Comparison of ENCODE assay signal across 19 cellular contexts in the genomic region with DNA sequence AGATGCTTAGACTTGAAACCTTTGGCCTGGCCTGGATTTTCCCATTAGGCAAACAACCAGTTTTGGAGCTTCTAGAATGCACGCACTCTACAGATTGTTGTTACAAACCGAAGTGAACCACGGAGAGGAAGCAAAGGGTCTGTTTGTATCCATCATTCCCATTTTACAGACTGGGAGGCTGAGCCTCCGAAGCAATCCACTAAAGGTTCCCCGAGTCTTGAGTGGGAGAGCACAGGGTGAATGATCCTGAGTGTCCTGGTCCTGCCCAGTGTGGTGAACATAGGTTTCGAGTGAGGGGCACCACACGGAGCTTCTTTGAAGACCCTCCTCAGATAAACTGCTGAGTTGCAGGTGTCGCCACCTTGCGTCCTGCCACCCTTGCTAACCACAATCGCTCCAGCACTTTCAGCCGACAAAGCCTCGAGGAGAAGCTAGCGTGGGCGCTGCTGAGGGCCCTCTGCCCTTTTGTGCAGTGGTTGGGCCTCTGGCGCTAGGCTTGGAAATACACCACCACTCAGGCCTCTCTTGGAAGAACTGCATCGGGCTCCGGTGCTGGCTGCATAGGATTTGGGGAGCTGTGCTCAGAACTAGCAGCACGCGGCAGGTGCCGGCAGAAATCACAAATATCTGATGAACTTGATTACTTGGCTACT. TPM values are rescaled to one million over a fixed set of nuclear protein-coding genes. Genes with fewer than 3 reads are reported as not detected.
DNase-seq lines count a peak whose midpoint lies in the region; ATAC-seq and TF ChIP-seq lines count a peak whose summit lies in the region.
"Had no signal": no experiment of that assay in that cellular context is flagged by ENCODE, and none has a peak within 500 bp of the region (broad histone marks: within the 10 kb centered on the region; RNA-seq: fewer than 3 reads in every experiment).

No MANE protein-coding gene starts in this region.

- H3K27me3 Mint-ChIP-seq in CD4-positive, alpha-beta T cell, result peaks cover 97% of the 10 kb centered on the region
- H3K27me3 Mint-ChIP-seq in chondrocyte (ENCODE audit: low read depth), result peaks cover 88% of the 10 kb centered on the region

- H3K4ac ChIP-seq in neuronal stem cell (ENCODE audit: low read length), result no peak overlapping the region

- H2BK120ac ChIP-seq in neuronal stem cell (ENCODE audit: low read depth, low read length), result no peak overlapping the region

- H2BK15ac ChIP-seq in neuronal stem cell (ENCODE audit: low read length), result no peak overlapping the region

- ATAC-seq in CD4-positive, alpha-beta T cell (ENCODE audit: poor library complexity), result no peak
- ATAC-seq in HG02642 (IDR thresholded peaks at IDR 0.05; ENCODE audit: poor library complexity, unreplicated experiment) (no peak), left cardiac atrium (no peak)
- ATAC-seq: left lung had no signal

- no peak overlapping the region for H3K27ac ChIP-seq in CD4-positive, alpha-beta T cell (ENCODE audit: low read depth, low read length)
- H3K27ac ChIP-seq in neural cell (ENCODE audit: low read length), result no peak overlapping the region
- H3K27ac ChIP-seq in neuronal stem cell (replicated peaks; ENCODE audit: low read length), result no peak overlapping the region
- H3K27ac ChIP-seq: BLaER1, left lung, VCaP had no signal

- in situ Hi-C loops in GM13977 (cut with MboI; ENCODE audit: low pct_unique_long_range_greater_than_20kb, low sequenced_read_pairs, unreplicated experiment), result loop anchor here (5.0 to 25.0 kb wide), 2 partner anchors 768 to 852 kb away; partner anchors contain the start of gene POU3F2

- H3K23ac ChIP-seq in neuronal stem cell (ENCODE audit: low read depth, low read length, poor library complexity), result no peak overlapping the region

- no peak overlapping the region for H4K91ac ChIP-seq in neuronal stem cell (ENCODE audit: low read depth, low read length, poor library complexity)

- POLR2A ChIA-PET in CD4-positive, alpha-beta T cell (lab: Charles Lee), result interaction anchor here (0.5 to 1.0 kb wide), 3 partner anchors 11 to 89 kb away, joined by 3 read pairs; no protein-coding TSS in a partner anchor

- no peak overlapping the region for H4K8ac ChIP-seq in neuronal stem cell (ENCODE audit: low read depth, low read length)

- TF ChIP-seq CTCF in CD4-positive, alpha-beta T cell (IDR thresholded peaks at IDR 0.05), result no peak
- TF ChIP-seq CTCF in GM13977 (IDR thresholded peaks at IDR 0.05; ENCODE audit: extremely low read depth, insufficient read depth, missing control alignments) (peak; percentile 30), chondrocyte (IDR thresholded peaks at IDR 0.05) (peak; percentile 32), neural cell (IDR thresholded peaks at IDR 0.05; ENCODE audit: poor library complexity, severe bottlenecking) (no peak)

- peaks cover 5% of the 10 kb centered on the region for H3K9me3 Mint-ChIP-seq in CD4-positive, alpha-beta T cell
- no peaks in the 10 kb centered on the region for H3K9me3 Mint-ChIP-seq in chondrocyte (ENCODE audit: low read depth)

- intact Hi-C loops in CD4-positive, alpha-beta T cell (cut with DNase I, micrococcal nuclease), result no loop called here
- intact Hi-C loops in left cardiac atrium (cut with DNase I), result no loop called here

- no peak overlapping the region for H3K14ac ChIP-seq in neuronal stem cell (ENCODE audit: low read length)

- H3K4me2 ChIP-seq in neural cell (ENCODE audit: low read length) (no peak overlapping the region), neuronal stem cell (ENCODE audit: insufficient read depth, low read length, poor library complexity, severe bottlenecking) (no peak overlapping the region)
- H3K4me2 ChIP-seq: BLaER1 had no signal

- no peaks in the 10 kb centered on the region for H3K79me2 ChIP-seq in neural cell (replicated peaks; ENCODE audit: insufficient read depth, low read length)

- TF ChIP-seq EP300 in neural cell (conservative IDR thresholded peaks at IDR 0.05; ENCODE audit: poor library complexity, severe bottlenecking), result no peak

- no peak overlapping the region for H2AK5ac ChIP-seq in neuronal stem cell (ENCODE audit: low read depth, low read length)

- H3K4me1 ChIP-seq in neuronal stem cell (ENCODE audit: control insufficient read depth in 2 of 2, insufficient read depth in 1 of 2, low read depth in 1 of 2, low read length in 2 of 2), result peaks cover 0 to 2% of the 10 kb centered on the region in 2 donors

- peaks cover 10% of the 10 kb centered on the region for H3K9me3 ChIP-seq in CD4-positive, alpha-beta T cell (ENCODE audit: control insufficient read depth, low read length)
- H3K9me3 ChIP-seq in neural cell (ENCODE audit: low read length) (no peaks in the 10 kb centered on the region), neuronal stem cell (replicated peaks in 1 of 2; ENCODE audit: control insufficient read depth in 2 of 2, insufficient read depth in 1 of 2, low read depth in 1 of 2, low read length in 2 of 2) (peaks cover 0 to 2% of the 10 kb centered on the region in 2 donors)
- H3K9me3 ChIP-seq: HAP-1, left lung had no signal

- no peak overlapping the region for H3K27ac Mint-ChIP-seq in CD4-positive, alpha-beta T cell
- H3K27ac Mint-ChIP-seq in chondrocyte (ENCODE audit: unreplicated experiment), result no peak overlapping the region

- no peak for TF ChIP-seq RAD21 in neural cell (conservative IDR thresholded peaks at IDR 0.05)

- H3K9ac ChIP-seq in neural cell (ENCODE audit: low read length) (no peak overlapping the region), neuronal stem cell (ENCODE audit: low read depth, low read length, poor library complexity) (no peak overlapping the region)
- H3K9ac ChIP-seq: BLaER1 had no signal

- peaks cover 100% of the 10 kb centered on the region for H3K27me3 ChIP-seq in CD4-positive, alpha-beta T cell (ENCODE audit: control insufficient read depth, insufficient read depth, low read length)
- H3K27me3 ChIP-seq in neural cell (ENCODE audit: insufficient read depth, low read depth, low read length), result peaks cover 100% of the 10 kb centered on the region
- peaks cover 66 to 100% (median 96%) of the 10 kb centered on the region in 3 experiments for H3K27me3 ChIP-seq in neuronal stem cell (ENCODE audit: control insufficient read depth in 3 of 3, insufficient read depth in 3 of 3, low read depth in 1 of 3, low read length in 3 of 3)

- no peaks in the 10 kb centered on the region for H3K9me2 ChIP-seq in neural cell (ENCODE audit: insufficient read depth, low read length)

- H2BK12ac ChIP-seq in neuronal stem cell (ENCODE audit: low read length), result no peak overlapping the region

- no peaks in the 10 kb centered on the region for H4K20me1 ChIP-seq in neural cell (ENCODE audit: insufficient read depth)

- H3K79me1 ChIP-seq in neuronal stem cell (ENCODE audit: low read depth, low read length), result no peaks in the 10 kb centered on the region

- CTCF ChIA-PET in CD4-positive, alpha-beta T cell (lab: Charles Lee), result interaction anchor here (1.8 kb wide), 1 partner anchor 17 kb away, joined by 7 read pairs; no protein-coding TSS in a partner anchor

- H2AFZ ChIP-seq in neural cell (ENCODE audit: low read depth, low read length) (no peak overlapping the region), neuronal stem cell (ENCODE audit: low read length) (no peak overlapping the region)

- peaks cover 55% of the 10 kb centered on the region for H3K4me1 Mint-ChIP-seq in CD4-positive, alpha-beta T cell (ENCODE audit: low read depth)
- H3K4me1 Mint-ChIP-seq in chondrocyte (ENCODE audit: low read depth), result peaks cover 18% of the 10 kb centered on the region

- no peak for DNase-seq in CD4-positive, alpha-beta T cell
- no peak for DNase-seq in GM13977 (ENCODE audit: low spot score)
- DNase-seq in chondrocyte (ENCODE audit: low spot score), result no peak
- no peak for DNase-seq in neuronal stem cell (ENCODE audit: low spot score)
- no peak for DNase-seq in left cardiac atrium
- no peak for DNase-seq in HT-29 (ENCODE audit: low spot score)
- DNase-seq: activated naive CD4-positive, alpha-beta T cell treated with anti-CD3 and anti-CD28 coated beads, Interleukin-2, amount 50 U/mL, for 16 hours; DMS79 treated with DMSO at 0.1 percent for 48 hours; hypothalamus; NCI-H2081; stimulated activated CD4-positive, alpha-beta T cell treated with anti-CD3 and anti-CD28 coated beads, Interleukin-12 subunit alpha, Interleukin-12 subunit beta, amount 100 ng/mL, for 4 hours had no signal

- H3K36me3 ChIP-seq in neural cell (ENCODE audit: insufficient read depth, low read length), result no peaks in the 10 kb centered on the region
- no peaks in the 10 kb centered on the region for H3K36me3 ChIP-seq in neuronal stem cell (replicated peaks in 1 of 2; ENCODE audit: control insufficient read depth in 2 of 2, insufficient read depth in 2 of 2, low read length in 2 of 2)
- H3K36me3 ChIP-seq: BLaER1, HAP-1, left lung had no signal

- H2BK5ac ChIP-seq in neuronal stem cell (ENCODE audit: low read length), result no peak overlapping the region

- no CpG with 5 or more reads among the region's 20 CpGs for WGBS in neuronal stem cell (ENCODE audit: extremely low coverage in 2 of 2, insufficient read length in 2 of 2, insufficient replicate concordance in 1 of 2), 2 donors

- peak overlapping the region; percentile 30 for H3K4me3 Mint-ChIP-seq in CD4-positive, alpha-beta T cell
- H3K4me3 Mint-ChIP-seq in chondrocyte (ENCODE audit: unreplicated experiment), result no peak overlapping the region

- H3K36me3 Mint-ChIP-seq in CD4-positive, alpha-beta T cell (ENCODE audit: low read depth), result no peaks in the 10 kb centered on the region
- H3K36me3 Mint-ChIP-seq in chondrocyte (ENCODE audit: low read depth), result peaks cover 2% of the 10 kb centered on the region

- H3F3A ChIP-seq in neural cell (ENCODE audit: insufficient read depth, low read length, poor library complexity, severe bottlenecking), result no peaks in the 10 kb centered on the region

- H3K4me3 ChIP-seq in neural cell (ENCODE audit: low read length) (no peak overlapping the region), neuronal stem cell (ENCODE audit: low read length in 2 of 2) (no peak overlapping the region)
- H3K4me3 ChIP-seq: BLaER1, HAP-1, left lung had no signal

- no peak overlapping the region for H3K18ac ChIP-seq in neuronal stem cell (ENCODE audit: low read length)

TF ChIP-seq in neural cell, 6 proteins besides CTCF, POLR2A, EP300 and RAD21 (continues in another document):
- TF ChIP-seq POLR2AphosphoS5 (IDR thresholded peaks at IDR 0.05) (no peak), MXI1 (conservative IDR thresholded peaks at IDR 0.05; ENCODE audit: poor library complexity, severe bottlenecking) (no peak)

RNA-seq across cellular contexts. Expression of gene PRDM13, which starts 1.4 kb away (rescaled TPM):
- not detected for total RNA-seq in CD4-positive, alpha-beta T cell
- total RNA-seq in chondrocyte (not detected in 3 replicates), left cardiac atrium (not detected)
- not detected in 2 replicates for polyA plus RNA-seq in neural cell
- not detected in 2 replicates for polyA minus RNA-seq in neural cell
- not detected for polyA plus RNA-seq in neuronal stem cell (2013, experiment 1 of 2)
- 0.03 TPM for polyA plus RNA-seq in neuronal stem cell (2013, experiment 2 of 2)
- total RNA-seq in HT-29 (2014; rRNA removed; shearing (Covaris generic)), result not detected in 2 replicates
- total RNA-seq: left lung, posterior vena cava, subcutaneous adipose tissue had no signal

RNA-seq across cellular contexts. Expression of gene CCNC, which starts 36.7 kb away (rescaled TPM):
- 10 to 100 TPM; 40.5 to 42.6 TPM for total RNA-seq in CD4-positive, alpha-beta T cell
- total RNA-seq in chondrocyte (35.0 to 45.0 TPM (median 35.5 TPM) in 3 replicates), left cardiac atrium (10 to 100 TPM; 20.6 to 28.9 TPM)
- 111 and 117 TPM in 2 replicates for polyA plus RNA-seq in neural cell
- polyA minus RNA-seq in neural cell, result 75.2 and 226 TPM in 2 replicates
- polyA plus RNA-seq in neuronal stem cell (2013, experiment 1 of 2), result 49.0 TPM
- 51.0 TPM for polyA plus RNA-seq in neuronal stem cell (2013, experiment 2 of 2)
- 46.8 and 49.4 TPM in 2 replicates for total RNA-seq in HT-29 (2014; rRNA removed; shearing (Covaris generic))

Comparison
In these comparisons a context has a peak if more than half of its experiments do, and no peak if none do; other contexts are left out.
1. CTCF ChIP-seq: peak in GM13977 (single experiment) and chondrocyte (single experiment); none in CD4-positive, alpha-beta T cell (single experiment) and neural cell (single experiment).